ENCODE assay signal across 8 cellular contexts in genomic region chr7:103347507-103348267, GRCh38. TPM values are rescaled to one million over a fixed set of nuclear protein-coding genes. Genes with fewer than 3 reads are reported as not detected.
DNase-seq lines count a peak whose midpoint lies in the region; ATAC-seq and TF ChIP-seq lines count a peak whose summit lies in the region.

Gene PSMC2, plus strand, starts transcription at chr7:103347643. Its CDS starts 69 bp downstream, at chr7:103347712.

- peak within 1 kb of the TSS; percentile 35 for H3K18ac ChIP-seq in trophoblast cell (ENCODE audit: low read length)

- H2BK120ac ChIP-seq in trophoblast cell (ENCODE audit: insufficient read depth, low read length, poor library complexity) = peak within 1 kb of the TSS; percentile 35

- no peak within 1 kb of the TSS for H2AK5ac ChIP-seq in trophoblast cell (ENCODE audit: low read length)

- H3K79me1 ChIP-seq in trophoblast cell (ENCODE audit: low read length) = peaks cover 9% of the 10 kb centered on the region

- peak within 1 kb of the TSS; percentile 98 for H3K4ac ChIP-seq in trophoblast cell (ENCODE audit: low read depth, low read length)

- H3K27me3 ChIP-seq in adipocyte (replicated peaks; ENCODE audit: control insufficient read depth, insufficient read depth, low read length) = no peaks in the 10 kb centered on the region
- no peaks in the 10 kb centered on the region for H3K27me3 ChIP-seq in trophoblast cell (ENCODE audit: insufficient read depth, low read length)
- H3K27me3 ChIP-seq in tibial nerve = no peaks in the 10 kb centered on the region

- H3K4me3 ChIP-seq in adipocyte (ENCODE audit: low read length) (peak within 1 kb of the TSS; percentile 100), trophoblast cell (ENCODE audit: low read depth, low read length) (peak within 1 kb of the TSS; percentile 100), tibial nerve (peak within 1 kb of the TSS; percentile 62 to 86 (median 73))

- H3K9ac ChIP-seq in adipocyte (ENCODE audit: low read length) = peak within 1 kb of the TSS; percentile 100
- H3K9ac ChIP-seq in trophoblast cell (ENCODE audit: low read length) = peak within 1 kb of the TSS; percentile 99

- peak within 1 kb of the TSS; percentile 54 for H4K91ac ChIP-seq in trophoblast cell (ENCODE audit: low read depth, low read length)

- in situ Hi-C loops in GM13976 (cut with MboI; ENCODE audit: low sequenced_read_pairs, unreplicated experiment) = no loop called here

- peak within 1 kb of the TSS; percentile 7 for H2BK5ac ChIP-seq in trophoblast cell (ENCODE audit: low read depth, low read length, poor library complexity)

- H3K79me2 ChIP-seq in trophoblast cell (ENCODE audit: control insufficient read depth, insufficient read depth, low read length, poor library complexity) = peaks cover 12% of the 10 kb centered on the region

- H3K9me3 ChIP-seq in adipocyte (ENCODE audit: control insufficient read depth, low read length) (no peaks in the 10 kb centered on the region), trophoblast cell (ENCODE audit: insufficient read depth, low read depth, low read length) (peaks cover 2% of the 10 kb centered on the region), tibial nerve (no peaks in the 10 kb centered on the region)

- DNase-seq in GM13976 (ENCODE audit: low spot score) (peak; percentile 74), NCI-H1436 treated with DMSO at 0.1 percent for 48 hours (lab: John Stamatoyannopoulos, UW) (peak; percentile 58), T follicular helper cell (ENCODE audit: low read depth) (peak; percentile 78), adipocyte (ENCODE audit: low read depth) (peak; percentile 93), cardiac septum (ENCODE audit: low spot score) (peak; percentile 83), trophoblast cell (peak; percentile 82 to 94), tibial nerve (ENCODE audit: low spot score in 2 of 2) (peak; percentile 57 to 86)

- no peak for TF ChIP-seq CTCF in GM13976 (IDR thresholded peaks at IDR 0.05; ENCODE audit: borderline replicate concordance, control extremely low read depth, extremely low read depth, insufficient read depth, missing control alignments)
- no peak for TF ChIP-seq CTCF in tibial nerve (IDR thresholded peaks at IDR 0.05)

- peak within 1 kb of the TSS; percentile 64 for H2AFZ ChIP-seq in trophoblast cell (ENCODE audit: insufficient read depth, low read length, poor library complexity)

- H4K8ac ChIP-seq in trophoblast cell (ENCODE audit: low read depth, low read length) = peak within 1 kb of the TSS; percentile 78

- peak in 1 of 2 donors; percentile 88 for TF ChIP-seq EP300 in tibial nerve (IDR thresholded peaks at IDR 0.05)

- peak within 1 kb of the TSS; percentile 87 for H3K4me2 ChIP-seq in trophoblast cell (ENCODE audit: low read length)

- TF ChIP-seq POLR2A in tibial nerve (IDR thresholded peaks at IDR 0.05) = peak in 1 of 2 donors; percentile 31

- no peak within 1 kb of the TSS for H3K23ac ChIP-seq in trophoblast cell (ENCODE audit: low read length)

- H3K14ac ChIP-seq in trophoblast cell (ENCODE audit: low read length) = peak within 1 kb of the TSS; percentile 75

- H3K36me3 ChIP-seq in adipocyte (ENCODE audit: control insufficient read depth, insufficient read depth, low read length, severe bottlenecking) (peaks cover 11% of the 10 kb centered on the region), trophoblast cell (ENCODE audit: control insufficient read depth in 1 of 2, insufficient read depth in 2 of 2, low read length in 2 of 2) (peaks cover 4 to 6% of the 10 kb centered on the region in 2 experiments), tibial nerve (peaks cover 0 to 15% (median 0%) of the 10 kb centered on the region in 3 donors)

- ATAC-seq in HG02852 (IDR thresholded peaks at IDR 0.05; ENCODE audit: unreplicated experiment) = peak; percentile 69

- H3K27ac ChIP-seq in trophoblast cell (ENCODE audit: low read depth, low read length) = peak within 1 kb of the TSS; percentile 70
- H3K27ac ChIP-seq in tibial nerve = peak within 1 kb of the TSS; percentile 75 to 96 (median 85)

- WGBS in trophoblast cell (ENCODE audit: extremely low coverage, insufficient coverage, insufficient read length) = no CpG with 5 or more reads among the region's 25 CpGs
- WGBS in tibial nerve, 2 donors = 0 to 1% methylated on average over 25 of the region's 25 CpGs

- peak within 1 kb of the TSS; percentile 59 for H4K12ac ChIP-seq in trophoblast cell (ENCODE audit: low read depth, low read length)

- intact Hi-C loops in cardiac septum (cut with DNase I) = no loop called here

- peaks cover 47% of the 10 kb centered on the region for H3K4me1 ChIP-seq in adipocyte (ENCODE audit: control insufficient read depth, insufficient read depth, low read length)
- H3K4me1 ChIP-seq in trophoblast cell (ENCODE audit: control insufficient read depth in 1 of 2, insufficient read depth in 2 of 2, low read length in 2 of 2) = peaks cover 2 to 4% of the 10 kb centered on the region in 2 experiments
- peaks cover 0 to 72% (median 37%) of the 10 kb centered on the region in 4 donors for H3K4me1 ChIP-seq in tibial nerve

- H2BK12ac ChIP-seq in trophoblast cell (ENCODE audit: low read length) = no peak within 1 kb of the TSS

RNA-seq across cellular contexts. Expression of gene PSMC2, which starts in this region (rescaled TPM):
- total RNA-seq in cardiac septum (106 TPM), tibial nerve (100 to 1,000 TPM in 1 of 4 donors, 10 to 100 TPM in 3; 61.4 to 118 (median 90.9) TPM)
- 229 and 230 TPM in 2 replicates for polyA plus RNA-seq in trophoblast cell (2013)

Comparison
In these comparisons a context has a peak if more than half of its experiments do, and no peak if none do; other contexts are left out.
1. Peak in every context shown above with its lines: DNase-seq, ATAC-seq, H3K4me3 ChIP-seq and H3K27ac ChIP-seq.